In genomic region chr6:292506-293184, GRCh38 we compare ENCODE assay signal across 8 cellular contexts. TPM values are rescaled to one million over a fixed set of nuclear protein-coding genes. Genes with fewer than 3 reads are reported as not detected.
DNase-seq lines count a peak whose midpoint lies in the region; ATAC-seq and TF ChIP-seq lines count a peak whose summit lies in the region.

No MANE protein-coding gene starts in this region.

- no peak for TF ChIP-seq CTCF in GM12875 (IDR thresholded peaks at IDR 0.05; ENCODE audit: borderline replicate concordance, insufficient read depth, low read depth, low read length)
- TF ChIP-seq CTCF in ascending aorta (IDR thresholded peaks at IDR 0.05) = no peak

- H3K36me3 ChIP-seq in ascending aorta = no peaks in the 10 kb centered on the region

- H3K4me3 ChIP-seq in GM12875 (ENCODE audit: low read depth, low read length) (peak overlapping the region; percentile 75), ascending aorta (peak overlapping the region; percentile 71 to 77)

- no peaks in the 10 kb centered on the region for H3K27me3 ChIP-seq in ascending aorta

- peak; percentile 18 for ATAC-seq in HG02623 (IDR thresholded peaks at IDR 0.05; ENCODE audit: unreplicated experiment)

- H3K9me3 ChIP-seq in ascending aorta = no peaks in the 10 kb centered on the region

- peaks cover 0 to 12% of the 10 kb centered on the region in 2 donors for H3K4me1 ChIP-seq in ascending aorta

- peak overlapping the region; percentile 88 to 97 for H3K27ac ChIP-seq in ascending aorta

- intact Hi-C loops in ascending aorta (cut with DNase I) = no loop called here

- DNase-seq in RPMI7951 (ENCODE audit: low read depth) = peak; percentile 51
- DNase-seq in ascending aorta (ENCODE audit: low spot score in 2 of 2) = peak in 1 of 2 donors; percentile 85
- peak; percentile 56 for DNase-seq in iPS-NIHi7 (ENCODE audit: extremely low spot score)
- DNase-seq in stimulated activated CD4-positive, alpha-beta T cell treated with anti-CD3 and anti-CD28 coated beads, Interleukin-15, amount 100 ng/mL, for 24 hours = peak; percentile 84
- DNase-seq in ecto neural progenitor cell (ENCODE audit: low spot score) = no peak
- DNase-seq in NCI-H1092 treated with DMSO at 0.1 percent for 48 hours (lab: John Stamatoyannopoulos, UW) = no peak

RNA-seq across cellular contexts. Expression of gene DUSP22, which starts 0.4 kb away (rescaled TPM):
- total RNA-seq in RPMI7951 (2014; rRNA removed; shearing (Covaris generic)) = 10.5 and 15.6 TPM in 2 replicates
- total RNA-seq in ascending aorta = 216 TPM

Comparison
In these comparisons a context has a peak if more than half of its experiments do, and no peak if none do; other contexts are left out.
1. DNase-seq: peak in RPMI7951 (single experiment), iPS-NIHi7 (single experiment) and stimulated activated CD4-positive, alpha-beta T cell treated with anti-CD3 and anti-CD28 coated beads, Interleukin-15, amount 100 ng/mL, for 24 hours (single experiment); none in ecto neural progenitor cell (single experiment) and NCI-H1092 treated with DMSO at 0.1 percent for 48 hours (single experiment).
2. RNA of gene DUSP22, which starts 0.4 kb away (total RNA-seq): 216 TPM in ascending aorta (single experiment); 10.5 to 15.6 TPM in RPMI7951; every median in the first group is over 10 times any median in the second.